ENCODE assay signal across 3 cellular contexts in genomic region chr2:55022486-55022885, GRCh38.
TF ChIP-seq lines count a peak whose summit lies in the region.

No MANE protein-coding gene starts in this region.

TF ChIP-seq in IMR-90, 13 proteins besides CTCF, POLR2A, EP300 and RAD21:
- TF ChIP-seq MAFK (IDR thresholded peaks at IDR 0.05; ENCODE audit: low read depth, low read length) (no peak), CHD1 (IDR thresholded peaks at IDR 0.05; ENCODE audit: low read depth, low read length) (no peak), USF2 (IDR thresholded peaks at IDR 0.05; ENCODE audit: low read depth, low read length) (no peak), FOS (IDR thresholded peaks at IDR 0.05; ENCODE audit: low read depth, low read length) (no peak), RFX5 (IDR thresholded peaks at IDR 0.05; ENCODE audit: low read depth, low read length) (no peak), SMC3 (IDR thresholded peaks at IDR 0.05; ENCODE audit: low read depth, low read length) (no peak), BHLHE40 (IDR thresholded peaks at IDR 0.05; ENCODE audit: low read depth, low read length) (no peak), MXI1 (IDR thresholded peaks at IDR 0.05; ENCODE audit: borderline replicate concordance, low read depth, low read length) (no peak), NFE2L2 (IDR thresholded peaks at IDR 0.05; ENCODE audit: low read depth, low read length) (no peak), CEBPB (IDR thresholded peaks at IDR 0.05; ENCODE audit: low read depth, low read length) (no peak)

TF ChIP-seq in H1, 55 proteins besides CTCF, POLR2A, EP300 and RAD21:
- no peak for TF ChIP-seq TBP (IDR thresholded peaks at IDR 0.05; ENCODE audit: low read depth, low read length)
- no peak for TF ChIP-seq EGR1 (IDR thresholded peaks at IDR 0.05; ENCODE audit: borderline replicate concordance, low read depth, low read length)
TF ChIP-seq in H1: peak in this region for 0.

TF ChIP-seq in HepG2, 621 proteins besides CTCF, POLR2A, EP300 and RAD21:
- TF ChIP-seq CCAR2 (optimal IDR thresholded peaks at IDR 0.05; ENCODE audit: low read depth, low read length), result no peak
- no peak for TF ChIP-seq ZSCAN21 (CRISPR knock-in tag; IDR thresholded peaks at IDR 0.05; ENCODE audit: borderline replicate concordance)
- no peak for TF ChIP-seq ZNF788 (CRISPR knock-in tag; IDR thresholded peaks at IDR 0.05; ENCODE audit: borderline replicate concordance)
- TF ChIP-seq TIGD3 (CRISPR knock-in tag; IDR thresholded peaks at IDR 0.05; ENCODE audit: borderline replicate concordance), result no peak
- TF ChIP-seq ZNF530 (CRISPR knock-in tag; IDR thresholded peaks at IDR 0.05; ENCODE audit: low read depth), result no peak
- TF ChIP-seq ZNF3 (CRISPR knock-in tag; IDR thresholded peaks at IDR 0.05), result no peak
- no peak for TF ChIP-seq ZNF318 (CRISPR knock-in tag; IDR thresholded peaks at IDR 0.05)
- TF ChIP-seq ZBTB49 (CRISPR knock-in tag; IDR thresholded peaks at IDR 0.05; ENCODE audit: borderline replicate concordance), result no peak
- TF ChIP-seq SP1 (IDR thresholded peaks at IDR 0.05), result no peak
- no peak for TF ChIP-seq SP1 (CRISPR knock-in tag; IDR thresholded peaks at IDR 0.05)
- no peak for TF ChIP-seq MTF2 (CRISPR knock-in tag; IDR thresholded peaks at IDR 0.05; ENCODE audit: borderline replicate concordance)
- no peak for TF ChIP-seq DPF2 (CRISPR knock-in tag; IDR thresholded peaks at IDR 0.05; ENCODE audit: borderline replicate concordance, low read depth)
- TF ChIP-seq ZC3H4 (CRISPR knock-in tag; IDR thresholded peaks at IDR 0.05; ENCODE audit: borderline replicate concordance), result no peak
- TF ChIP-seq ZNF414 (CRISPR knock-in tag; IDR thresholded peaks at IDR 0.05), result no peak
- no peak for TF ChIP-seq ZNF629 (CRISPR knock-in tag; conservative IDR thresholded peaks at IDR 0.05)
